In the genomic region with DNA sequence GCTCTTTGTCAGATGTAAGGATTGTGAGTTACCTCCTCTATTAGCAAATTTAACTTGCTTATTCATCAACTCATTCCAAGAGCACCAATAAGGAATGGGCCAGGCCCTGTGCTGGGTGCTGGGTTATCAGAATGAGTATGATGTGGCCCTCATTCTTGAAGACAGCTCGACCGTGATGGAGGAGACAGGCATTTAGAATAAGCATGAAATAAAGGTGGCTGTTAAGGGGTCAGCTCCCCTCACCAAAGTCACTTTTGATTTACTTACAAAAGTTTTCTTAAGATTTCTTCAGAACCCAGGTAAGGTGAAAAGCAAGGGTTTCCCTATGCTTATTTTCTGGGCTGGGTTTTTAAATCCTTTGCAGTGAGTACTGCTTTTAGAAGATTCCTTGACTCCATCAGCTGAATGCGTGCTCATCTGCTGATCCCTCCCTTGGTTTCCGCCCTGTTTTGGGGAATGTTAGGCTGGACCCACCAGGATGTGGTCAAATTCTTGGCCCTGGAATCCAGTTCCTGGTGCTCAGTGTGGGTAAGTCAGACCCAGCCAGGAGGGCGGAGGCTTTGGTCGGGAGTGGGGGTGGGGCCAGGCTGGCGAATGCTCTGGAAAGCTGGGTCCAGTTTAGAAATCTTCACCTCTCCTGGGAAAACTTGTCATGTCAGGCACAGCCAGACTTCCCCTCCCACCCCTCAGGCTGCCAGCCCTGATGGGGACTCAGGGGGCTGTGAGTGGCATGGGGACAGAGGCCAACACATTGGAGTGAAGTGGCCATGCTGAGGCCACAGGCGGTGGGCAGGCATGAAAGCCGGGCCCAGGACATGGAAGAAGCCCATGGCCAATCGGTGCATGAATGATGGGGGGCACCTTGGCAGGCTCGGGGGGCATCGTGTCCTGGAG, we compare ENCODE assay signal across 10 cellular contexts.
DNase-seq lines count a peak whose midpoint lies in the region; ATAC-seq lines count a peak whose summit lies in the region.
"Had no signal": no experiment of that assay in that cellular context is flagged by ENCODE, and none has a peak within 500 bp of the region (broad histone marks: within the 10 kb centered on the region; RNA-seq: fewer than 3 reads in every experiment).

No MANE protein-coding gene starts in this region.

- peak; percentile 96 for DNase-seq in HK-2 (ENCODE audit: unreplicated experiment)
- peak; percentile 93 for DNase-seq in amniotic epithelial cell (ENCODE audit: low read depth)
- peak; percentile 98 for DNase-seq in glomerular visceral epithelial cell (ENCODE audit: extremely low spot score)
- DNase-seq in stromal cell of bone marrow (ENCODE audit: low read depth): peak; percentile 93
- no peak for DNase-seq in NCI-H146 treated with DMSO at 0.1 percent for 48 hours (lab: John Stamatoyannopoulos, UW; ENCODE audit: unreplicated experiment)
- DNase-seq: dermis blood vessel endothelial cell, NCI-H146, SIG-M5 had no signal

- ATAC-seq in HG02840 (IDR thresholded peaks at IDR 0.05; ENCODE audit: low FRiP score, unreplicated experiment): no peak
- ATAC-seq in HG03139 (IDR thresholded peaks at IDR 0.05; ENCODE audit: unreplicated experiment): no peak
